ENCODE assay signal across 11 cellular contexts in the genomic region with DNA sequence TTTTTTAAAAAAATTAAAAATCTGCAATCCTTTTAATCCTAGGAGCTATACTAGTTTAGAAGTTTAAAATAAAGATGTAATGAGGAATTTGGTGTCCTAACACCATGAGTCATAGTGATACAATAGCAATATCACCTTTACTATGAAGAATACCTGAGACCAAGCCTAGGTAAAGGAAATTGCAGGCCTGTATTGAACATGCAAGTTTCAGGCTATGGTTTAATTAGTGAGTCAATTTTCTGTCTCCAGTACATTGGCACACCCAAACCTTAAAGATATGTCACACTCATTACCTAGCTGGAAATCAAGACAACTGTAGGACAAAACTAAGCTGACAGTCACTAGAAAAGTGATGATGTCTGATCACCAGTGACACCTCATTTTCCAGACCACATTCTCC. TPM values are rescaled to one million over a fixed set of nuclear protein-coding genes. Genes with fewer than 3 reads are reported as not detected.
"Had no signal": no experiment of that assay in that cellular context is flagged by ENCODE, and none has a peak within 500 bp of the region (broad histone marks: within the 10 kb centered on the region; RNA-seq: fewer than 3 reads in every experiment).

No MANE protein-coding gene starts in this region.

RNA-seq across cellular contexts. Expression of gene C7orf57, which starts 47.0 kb away (rescaled TPM):
- total RNA-seq: breast epithelium, dermis blood vessel endothelial cell, mononuclear cell, sciatic nerve, upper lobe of right lung had no signal
- polyA plus RNA-seq: heart right ventricle had no signal

RNA-seq across cellular contexts. Expression of gene SUN3, which starts 53.5 kb away (rescaled TPM):
- total RNA-seq: activated CD4-positive, alpha-beta T cell treated with anti-CD3 and anti-CD28 coated beads, Interleukin-2, amount 10 ng/mL, durations not matched to agents 24 days and 14 days; activated CD8-positive, alpha-beta memory T cell treated with anti-CD3 and anti-CD28 coated beads, Interleukin-2, amount 10 ng/mL, durations not matched to agents 7 days and 5 days; breast epithelium; dermis blood vessel endothelial cell; heart right ventricle; left lung; lower lobe of right lung; ovary; sciatic nerve; upper lobe of right lung had no signal
- polyA plus RNA-seq: heart right ventricle, ovary had no signal
